8 cellular contexts compared by ENCODE assay signal in genomic region chr3:9916734-9917680, GRCh38. TPM values are rescaled to one million over a fixed set of nuclear protein-coding genes. Genes with fewer than 3 reads are reported as not detected.
DNase-seq lines count a peak whose midpoint lies in the region; ATAC-seq and TF ChIP-seq lines count a peak whose summit lies in the region.

A gene with protein sequence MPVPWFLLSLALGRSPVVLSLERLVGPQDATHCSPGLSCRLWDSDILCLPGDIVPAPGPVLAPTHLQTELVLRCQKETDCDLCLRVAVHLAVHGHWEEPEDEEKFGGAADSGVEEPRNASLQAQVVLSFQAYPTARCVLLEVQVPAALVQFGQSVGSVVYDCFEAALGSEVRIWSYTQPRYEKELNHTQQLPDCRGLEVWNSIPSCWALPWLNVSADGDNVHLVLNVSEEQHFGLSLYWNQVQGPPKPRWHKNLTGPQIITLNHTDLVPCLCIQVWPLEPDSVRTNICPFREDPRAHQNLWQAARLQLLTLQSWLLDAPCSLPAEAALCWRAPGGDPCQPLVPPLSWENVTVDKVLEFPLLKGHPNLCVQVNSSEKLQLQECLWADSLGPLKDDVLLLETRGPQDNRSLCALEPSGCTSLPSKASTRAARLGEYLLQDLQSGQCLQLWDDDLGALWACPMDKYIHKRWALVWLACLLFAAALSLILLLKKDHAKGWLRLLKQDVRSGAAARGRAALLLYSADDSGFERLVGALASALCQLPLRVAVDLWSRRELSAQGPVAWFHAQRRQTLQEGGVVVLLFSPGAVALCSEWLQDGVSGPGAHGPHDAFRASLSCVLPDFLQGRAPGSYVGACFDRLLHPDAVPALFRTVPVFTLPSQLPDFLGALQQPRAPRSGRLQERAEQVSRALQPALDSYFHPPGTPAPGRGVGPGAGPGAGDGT (plus strand): TSS chr3:9917098. CDS start chr3:9917316, 218 bp downstream.

- peak within 1 kb of the TSS; percentile 86 for H3K27ac ChIP-seq in duodenal mucosa (ENCODE audit: low read depth, low read length)

- POLR2A ChIA-PET in WTC11 (lab: Charles Lee) = interaction anchor here (1.1 to 3.0 kb wide), 5 partner anchors 14 to 331 kb away, joined by 3 to 16 read pairs (median 5); partner anchors contain the start of genes ARPC4, CRELD1, IL17RE and TATDN2

- no peaks in the 10 kb centered on the region for H3K36me3 Mint-ChIP-seq in WTC11

- H3K9me3 ChIP-seq in duodenal mucosa (ENCODE audit: control insufficient read depth in 1 of 2, low read length in 2 of 2) = no peaks in the 10 kb centered on the region

- 0 out of 2 replicates have a peak, but pooled peaks cover 3% of the 10 kb centered on the region for H3K27me3 Mint-ChIP-seq in WTC11 (ENCODE audit: low read depth)

- no peak for TF ChIP-seq CTCF in WTC11 (IDR thresholded peaks at IDR 0.05)

- H3K9me3 Mint-ChIP-seq in WTC11 = no peaks in the 10 kb centered on the region

- H3K4me3 Mint-ChIP-seq in WTC11 = peak within 1 kb of the TSS; percentile 73

- peaks cover 18% of the 10 kb centered on the region for H3K4me1 Mint-ChIP-seq in WTC11

- DNase-seq in ELF-1 (ENCODE audit: low read depth, low spot score) (peak; percentile 91), NCI-H1694 treated with DMSO at 0.1 percent for 48 hours (lab: John Stamatoyannopoulos, UW) (peak; percentile 29), WTC11 (ENCODE audit: low spot score) (peak; percentile 84), left lobe of liver (ENCODE audit: low spot score) (peak; percentile 93)
- DNase-seq in stimulated activated CD4-positive, alpha-beta T cell treated with anti-CD3 and anti-CD28 coated beads, Interleukin-1b, Interleukin-23, amount 100 ng/mL, for 48 hours = peak; percentile 60

- H3K27ac Mint-ChIP-seq in WTC11 = peak within 1 kb of the TSS; percentile 83

- no peaks in the 10 kb centered on the region for H3K27me3 ChIP-seq in duodenal mucosa (ENCODE audit: control insufficient read depth in 1 of 2, insufficient read depth in 2 of 2, low read length in 2 of 2)

- ATAC-seq in WTC11 (peak; percentile 87), left lobe of liver (peak; percentile 70), HG02885 (IDR thresholded peaks at IDR 0.05; ENCODE audit: poor library complexity, unreplicated experiment) (no peak), GM19023 (IDR thresholded peaks at IDR 0.05; ENCODE audit: unreplicated experiment) (no peak)

- peak within 1 kb of the TSS; percentile 70 to 76 for H3K4me3 ChIP-seq in duodenal mucosa (ENCODE audit: low read depth in 1 of 2, low read length in 2 of 2)

- CTCF ChIA-PET in WTC11 (lab: Charles Lee) = interaction anchor here (0.6 to 2.5 kb wide), 10 partner anchors 8 to 73 kb away, joined by 3 to 17 read pairs (median 4); partner anchors contain the start of genes CRELD1, PRRT3 and RPUSD3

- peaks cover 0 to 4% of the 10 kb centered on the region in 2 donors for H3K36me3 ChIP-seq in duodenal mucosa (ENCODE audit: control insufficient read depth in 1 of 2, insufficient read depth in 2 of 2, low read length in 2 of 2)

- peak within 1 kb of the TSS; percentile 74 to 76 for H3K9ac ChIP-seq in duodenal mucosa (ENCODE audit: low read depth in 1 of 2, low read length in 2 of 2)

- peaks cover 45 to 46% of the 10 kb centered on the region in 2 donors for H3K4me1 ChIP-seq in duodenal mucosa (ENCODE audit: control insufficient read depth in 1 of 2, insufficient read depth in 2 of 2, low read length in 2 of 2)

TF ChIP-seq in WTC11, 78 proteins besides CTCF, POLR2A, EP300 and RAD21 (continues in another document):
- TF ChIP-seq ELF4 (CRISPR knock-in tag; IDR thresholded peaks at IDR 0.05; ENCODE audit: low read depth) = no peak
- peak; percentile 33; the same call in 1 of the 2 replicates for TF ChIP-seq MYBL2 (CRISPR knock-in tag; IDR thresholded peaks at IDR 0.05)
- TF ChIP-seq PRDM15 (CRISPR knock-in tag; IDR thresholded peaks at IDR 0.05) = no peak
- TF ChIP-seq KAT7 (CRISPR knock-in tag; IDR thresholded peaks at IDR 0.05; ENCODE audit: borderline replicate concordance) = no peak
- TF ChIP-seq FOXK1 (CRISPR knock-in tag; IDR thresholded peaks at IDR 0.05) = 0 out of 2 replicates have a peak, but pooled peaks have one; percentile 12
- TF ChIP-seq, protein P1, sequence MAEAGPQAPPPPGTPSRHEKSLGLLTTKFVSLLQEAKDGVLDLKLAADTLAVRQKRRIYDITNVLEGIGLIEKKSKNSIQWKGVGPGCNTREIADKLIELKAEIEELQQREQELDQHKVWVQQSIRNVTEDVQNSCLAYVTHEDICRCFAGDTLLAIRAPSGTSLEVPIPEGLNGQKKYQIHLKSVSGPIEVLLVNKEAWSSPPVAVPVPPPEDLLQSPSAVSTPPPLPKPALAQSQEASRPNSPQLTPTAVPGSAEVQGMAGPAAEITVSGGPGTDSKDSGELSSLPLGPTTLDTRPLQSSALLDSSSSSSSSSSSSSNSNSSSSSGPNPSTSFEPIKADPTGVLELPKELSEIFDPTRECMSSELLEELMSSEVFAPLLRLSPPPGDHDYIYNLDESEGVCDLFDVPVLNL (CRISPR knock-in tag; IDR thresholded peaks at IDR 0.05; ENCODE audit: borderline replicate concordance, low read depth) = no peak
- no peak for TF ChIP-seq GRHL2 (CRISPR knock-in tag; IDR thresholded peaks at IDR 0.05; ENCODE audit: insufficient replicate concordance, severe bottlenecking)
- no peak for TF ChIP-seq ZBTB21 (CRISPR knock-in tag; IDR thresholded peaks at IDR 0.05; ENCODE audit: borderline replicate concordance)
- no peak for TF ChIP-seq ATF1 (CRISPR knock-in tag; IDR thresholded peaks at IDR 0.05)
- TF ChIP-seq, protein P2, sequence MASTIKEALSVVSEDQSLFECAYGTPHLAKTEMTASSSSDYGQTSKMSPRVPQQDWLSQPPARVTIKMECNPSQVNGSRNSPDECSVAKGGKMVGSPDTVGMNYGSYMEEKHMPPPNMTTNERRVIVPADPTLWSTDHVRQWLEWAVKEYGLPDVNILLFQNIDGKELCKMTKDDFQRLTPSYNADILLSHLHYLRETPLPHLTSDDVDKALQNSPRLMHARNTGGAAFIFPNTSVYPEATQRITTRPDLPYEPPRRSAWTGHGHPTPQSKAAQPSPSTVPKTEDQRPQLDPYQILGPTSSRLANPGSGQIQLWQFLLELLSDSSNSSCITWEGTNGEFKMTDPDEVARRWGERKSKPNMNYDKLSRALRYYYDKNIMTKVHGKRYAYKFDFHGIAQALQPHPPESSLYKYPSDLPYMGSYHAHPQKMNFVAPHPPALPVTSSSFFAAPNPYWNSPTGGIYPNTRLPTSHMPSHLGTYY (CRISPR knock-in tag; IDR thresholded peaks at IDR 0.05) = no peak
- no peak for TF ChIP-seq GABPB1 (CRISPR knock-in tag; IDR thresholded peaks at IDR 0.05)
- no peak for TF ChIP-seq MXD4 (CRISPR knock-in tag; IDR thresholded peaks at IDR 0.05; ENCODE audit: borderline replicate concordance)
- TF ChIP-seq, protein P3, sequence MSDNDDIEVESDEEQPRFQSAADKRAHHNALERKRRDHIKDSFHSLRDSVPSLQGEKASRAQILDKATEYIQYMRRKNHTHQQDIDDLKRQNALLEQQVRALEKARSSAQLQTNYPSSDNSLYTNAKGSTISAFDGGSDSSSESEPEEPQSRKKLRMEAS (CRISPR knock-in tag; IDR thresholded peaks at IDR 0.05) = peak; percentile 3; the same call in 1 of the 2 replicates
- TF ChIP-seq HMGA2 (CRISPR knock-in tag; IDR thresholded peaks at IDR 0.05) = no peak
- TF ChIP-seq TP53 (CRISPR knock-in tag; IDR thresholded peaks at IDR 0.05) = no peak
- no peak for TF ChIP-seq ZNF671 (CRISPR knock-in tag; IDR thresholded peaks at IDR 0.05)
- 0 out of 2 replicates have a peak, but pooled peaks have one; percentile 33 for TF ChIP-seq SP1 (CRISPR knock-in tag; conservative IDR thresholded peaks at IDR 0.05)
- no peak for TF ChIP-seq RELA (CRISPR knock-in tag; IDR thresholded peaks at IDR 0.05; ENCODE audit: borderline replicate concordance)
- no peak for TF ChIP-seq ZNF263 (CRISPR knock-in tag; IDR thresholded peaks at IDR 0.05; ENCODE audit: low read depth)
- TF ChIP-seq ZNF219 (CRISPR knock-in tag; IDR thresholded peaks at IDR 0.05; ENCODE audit: borderline replicate concordance) = no peak

RNA-seq across cellular contexts. Expression of the gene that starts here (rescaled TPM):
- 10.1 to 11.8 TPM (median 10.2 TPM) in 3 replicates for total RNA-seq in WTC11 (2021)
- total RNA-seq in left lobe of liver = 52.2 TPM

Comparison
In these comparisons a context has a peak if more than half of its experiments do, and no peak if none do; other contexts are left out.
1. DNase-seq: peak in every context shown above with its lines; median percentile 93 in left lobe of liver; 91 in ELF-1; 84 in WTC11; 60 in stimulated activated CD4-positive, alpha-beta T cell treated with anti-CD3 and anti-CD28 coated beads, Interleukin-1b, Interleukin-23, amount 100 ng/mL, for 48 hours; 29 in NCI-H1694 treated with DMSO at 0.1 percent for 48 hours.
2. ATAC-seq: peak in WTC11 (single experiment) and left lobe of liver (single experiment); none in HG02885 (single experiment) and GM19023 (single experiment).